13 cellular contexts compared by ENCODE assay signal in the genomic region with DNA sequence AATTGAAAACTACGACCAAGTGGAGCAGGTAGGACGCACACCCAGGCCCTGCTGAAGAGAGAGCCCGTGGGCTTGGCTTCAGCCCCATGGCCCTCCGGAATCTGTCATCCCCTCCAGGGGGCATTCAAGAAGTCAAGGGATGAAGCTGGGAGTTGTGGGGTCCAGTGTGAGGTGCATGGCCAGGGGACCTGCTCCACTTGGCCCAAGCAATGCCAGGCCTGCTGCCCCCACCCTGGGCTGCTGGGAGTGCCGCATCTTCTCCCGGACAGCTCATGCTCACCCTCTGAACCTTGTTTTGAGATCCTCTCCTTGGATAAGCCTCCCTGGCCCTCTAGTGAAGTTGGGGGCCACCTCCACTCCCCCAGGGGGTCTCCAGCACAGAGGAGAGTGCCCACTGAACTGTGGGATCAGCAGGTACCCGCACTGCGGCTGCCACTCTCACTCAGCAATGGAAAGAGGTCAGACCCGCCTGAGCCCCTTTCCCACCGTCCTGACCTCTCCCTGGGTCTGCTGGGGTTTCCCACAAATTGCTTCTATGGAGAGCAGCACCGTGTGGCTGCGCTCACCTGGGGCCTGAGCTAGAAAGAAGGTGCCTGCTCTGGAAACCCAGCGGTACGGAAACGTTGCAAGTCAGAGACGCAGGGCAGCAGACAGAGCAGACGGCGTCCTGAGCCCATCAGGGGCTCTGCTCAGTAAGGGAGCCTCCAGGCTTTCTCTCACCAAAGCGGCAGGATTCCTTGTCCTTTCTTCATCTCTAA.
"Had no signal": no experiment of that assay in that cellular context is flagged by ENCODE, and none has a peak within 500 bp of the region (broad histone marks: within the 10 kb centered on the region; RNA-seq: fewer than 3 reads in every experiment).

No MANE protein-coding gene starts in this region.

- H3K36me3 ChIP-seq: brain microvascular endothelial cell, ovary had no signal

- H3K27me3 ChIP-seq: ovary had no signal

- H3K27ac ChIP-seq: brain microvascular endothelial cell, ovary had no signal

- H3K4me3 ChIP-seq: ovary, skin epidermis had no signal

- ATAC-seq: activated CD4-positive, CD25-positive, alpha-beta regulatory T cell treated with anti-CD3 and anti-CD28 coated beads, Interleukin-2, amount 50 U/mL, for 24 hours; activated naive CD4-positive, alpha-beta T cell treated with anti-CD3 and anti-CD28 coated beads, Interleukin-2, amount 50 U/mL, for 72 hours; left lobe of liver had no signal

- DNase-seq: activated CD4-positive, alpha-beta T cell treated with anti-CD3 and anti-CD28 coated beads, Interleukin-2, amount 50 U/mL, for 4 hours; activated effector memory CD4-positive, alpha-beta T cell treated with Interleukin-2 at 50 U/mL for 16 hours; activated T-cell treated with anti-CD3 and anti-CD28 coated beads, Interleukin-2, amount 50 U/mL, for 24 hours; amniotic stem cell; brain microvascular endothelial cell; cerebellar nuclear complex; dermis blood vessel endothelial cell; mesendoderm; ovary had no signal

- H3K9me3 ChIP-seq: ovary had no signal
